Comparison of ENCODE assay signal across 2 cellular contexts in genomic region chr2:237677951-237678481, GRCh38.
TF ChIP-seq lines count a peak whose summit lies in the region.

No MANE protein-coding gene starts in this region.

TF ChIP-seq in K562, 482 proteins besides CTCF, POLR2A, EP300 and RAD21 (continues in another document):
- TF ChIP-seq, protein P1, sequence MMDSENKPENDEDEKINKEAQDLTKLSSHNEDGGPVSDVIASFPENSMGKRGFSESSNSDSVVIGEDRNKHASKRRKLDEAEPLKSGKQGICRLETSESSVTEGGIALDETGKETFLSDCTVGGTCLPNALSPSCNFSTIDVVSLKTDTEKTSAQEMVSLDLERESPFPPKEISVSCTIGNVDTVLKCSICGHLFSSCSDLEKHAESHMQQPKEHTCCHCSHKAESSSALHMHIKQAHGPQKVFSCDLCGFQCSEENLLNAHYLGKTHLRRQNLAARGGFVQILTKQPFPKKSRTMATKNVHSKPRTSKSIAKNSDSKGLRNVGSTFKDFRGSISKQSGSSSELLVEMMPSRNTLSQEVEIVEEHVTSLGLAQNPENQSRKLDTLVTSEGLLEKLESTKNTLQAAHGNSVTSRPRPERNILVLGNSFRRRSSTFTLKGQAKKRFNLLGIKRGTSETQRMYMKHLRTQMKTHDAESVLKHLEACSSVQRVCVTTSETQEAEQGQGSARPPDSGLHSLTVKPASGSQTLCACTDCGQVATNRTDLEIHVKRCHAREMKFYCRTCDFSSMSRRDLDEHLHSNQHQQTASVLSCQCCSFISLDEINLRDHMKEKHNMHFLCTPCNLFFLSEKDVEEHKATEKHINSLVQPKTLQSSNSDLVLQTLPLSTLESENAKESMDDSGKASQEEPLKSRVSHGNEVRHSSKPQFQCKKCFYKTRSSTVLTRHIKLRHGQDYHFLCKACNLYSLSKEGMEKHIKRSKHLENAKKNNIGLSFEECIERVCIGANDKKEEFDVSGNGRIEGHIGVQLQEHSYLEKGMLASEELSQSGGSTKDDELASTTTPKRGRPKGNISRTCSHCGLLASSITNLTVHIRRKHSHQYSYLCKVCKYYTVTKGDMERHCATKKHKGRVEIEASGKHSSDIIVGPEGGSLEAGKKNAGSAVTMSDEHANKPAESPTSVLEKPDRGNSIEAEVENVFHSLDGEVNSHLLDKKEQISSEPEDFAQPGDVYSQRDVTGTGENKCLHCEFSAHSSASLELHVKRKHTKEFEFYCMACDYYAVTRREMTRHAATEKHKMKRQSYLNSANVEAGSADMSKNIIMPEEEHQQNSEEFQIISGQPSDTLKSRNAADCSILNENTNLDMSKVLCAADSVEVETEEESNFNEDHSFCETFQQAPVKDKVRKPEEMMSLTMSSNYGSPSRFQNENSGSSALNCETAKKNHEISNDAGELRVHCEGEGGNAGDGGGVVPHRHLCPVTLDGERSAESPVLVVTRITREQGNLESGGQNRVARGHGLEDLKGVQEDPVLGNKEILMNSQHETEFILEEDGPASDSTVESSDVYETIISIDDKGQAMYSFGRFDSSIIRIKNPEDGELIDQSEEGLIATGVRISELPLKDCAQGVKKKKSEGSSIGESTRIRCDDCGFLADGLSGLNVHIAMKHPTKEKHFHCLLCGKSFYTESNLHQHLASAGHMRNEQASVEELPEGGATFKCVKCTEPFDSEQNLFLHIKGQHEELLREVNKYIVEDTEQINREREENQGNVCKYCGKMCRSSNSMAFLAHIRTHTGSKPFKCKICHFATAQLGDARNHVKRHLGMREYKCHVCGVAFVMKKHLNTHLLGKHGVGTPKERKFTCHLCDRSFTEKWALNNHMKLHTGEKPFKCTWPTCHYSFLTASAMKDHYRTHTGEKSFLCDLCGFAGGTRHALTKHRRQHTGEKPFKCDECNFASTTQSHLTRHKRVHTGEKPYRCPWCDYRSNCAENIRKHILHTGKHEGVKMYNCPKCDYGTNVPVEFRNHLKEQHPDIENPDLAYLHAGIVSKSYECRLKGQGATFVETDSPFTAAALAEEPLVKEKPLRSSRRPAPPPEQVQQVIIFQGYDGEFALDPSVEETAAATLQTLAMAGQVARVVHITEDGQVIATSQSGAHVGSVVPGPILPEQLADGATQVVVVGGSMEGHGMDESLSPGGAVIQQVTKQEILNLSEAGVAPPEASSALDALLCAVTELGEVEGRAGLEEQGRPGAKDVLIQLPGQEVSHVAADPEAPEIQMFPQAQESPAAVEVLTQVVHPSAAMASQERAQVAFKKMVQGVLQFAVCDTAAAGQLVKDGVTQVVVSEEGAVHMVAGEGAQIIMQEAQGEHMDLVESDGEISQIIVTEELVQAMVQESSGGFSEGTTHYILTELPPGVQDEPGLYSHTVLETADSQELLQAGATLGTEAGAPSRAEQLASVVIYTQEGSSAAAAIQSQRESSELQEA (IDR thresholded peaks at IDR 0.05; ENCODE audit: low read depth), result no peak
- TF ChIP-seq, protein P2, sequence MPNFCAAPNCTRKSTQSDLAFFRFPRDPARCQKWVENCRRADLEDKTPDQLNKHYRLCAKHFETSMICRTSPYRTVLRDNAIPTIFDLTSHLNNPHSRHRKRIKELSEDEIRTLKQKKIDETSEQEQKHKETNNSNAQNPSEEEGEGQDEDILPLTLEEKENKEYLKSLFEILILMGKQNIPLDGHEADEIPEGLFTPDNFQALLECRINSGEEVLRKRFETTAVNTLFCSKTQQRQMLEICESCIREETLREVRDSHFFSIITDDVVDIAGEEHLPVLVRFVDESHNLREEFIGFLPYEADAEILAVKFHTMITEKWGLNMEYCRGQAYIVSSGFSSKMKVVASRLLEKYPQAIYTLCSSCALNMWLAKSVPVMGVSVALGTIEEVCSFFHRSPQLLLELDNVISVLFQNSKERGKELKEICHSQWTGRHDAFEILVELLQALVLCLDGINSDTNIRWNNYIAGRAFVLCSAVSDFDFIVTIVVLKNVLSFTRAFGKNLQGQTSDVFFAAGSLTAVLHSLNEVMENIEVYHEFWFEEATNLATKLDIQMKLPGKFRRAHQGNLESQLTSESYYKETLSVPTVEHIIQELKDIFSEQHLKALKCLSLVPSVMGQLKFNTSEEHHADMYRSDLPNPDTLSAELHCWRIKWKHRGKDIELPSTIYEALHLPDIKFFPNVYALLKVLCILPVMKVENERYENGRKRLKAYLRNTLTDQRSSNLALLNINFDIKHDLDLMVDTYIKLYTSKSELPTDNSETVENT (CRISPR knock-in tag; IDR thresholded peaks at IDR 0.05), result no peak
- TF ChIP-seq NR4A1 (CRISPR knock-in tag; IDR thresholded peaks at IDR 0.05) (no peak), NR4A1 (tag; IDR thresholded peaks at IDR 0.05) (no peak), JUND (IDR thresholded peaks at IDR 0.05; ENCODE audit: borderline replicate concordance, low read depth, low read length) (peak; percentile 65; the same call in 1 of the 2 replicates), JUND (tag; IDR thresholded peaks at IDR 0.05; ENCODE audit: borderline replicate concordance, low read depth, low read length) (peak; percentile 72; the same call in 2 of the 3 replicates), CHD1 (IDR thresholded peaks at IDR 0.05; ENCODE audit: low read length) (no peak)
- TF ChIP-seq, protein P3, sequence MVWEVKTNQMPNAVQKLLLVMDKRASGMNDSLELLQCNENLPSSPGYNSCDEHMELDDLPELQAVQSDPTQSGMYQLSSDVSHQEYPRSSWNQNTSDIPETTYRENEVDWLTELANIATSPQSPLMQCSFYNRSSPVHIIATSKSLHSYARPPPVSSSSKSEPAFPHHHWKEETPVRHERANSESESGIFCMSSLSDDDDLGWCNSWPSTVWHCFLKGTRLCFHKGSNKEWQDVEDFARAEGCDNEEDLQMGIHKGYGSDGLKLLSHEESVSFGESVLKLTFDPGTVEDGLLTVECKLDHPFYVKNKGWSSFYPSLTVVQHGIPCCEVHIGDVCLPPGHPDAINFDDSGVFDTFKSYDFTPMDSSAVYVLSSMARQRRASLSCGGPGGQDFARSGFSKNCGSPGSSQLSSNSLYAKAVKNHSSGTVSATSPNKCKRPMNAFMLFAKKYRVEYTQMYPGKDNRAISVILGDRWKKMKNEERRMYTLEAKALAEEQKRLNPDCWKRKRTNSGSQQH (CRISPR knock-in tag; IDR thresholded peaks at IDR 0.05), result no peak
- TF ChIP-seq, protein P4, sequence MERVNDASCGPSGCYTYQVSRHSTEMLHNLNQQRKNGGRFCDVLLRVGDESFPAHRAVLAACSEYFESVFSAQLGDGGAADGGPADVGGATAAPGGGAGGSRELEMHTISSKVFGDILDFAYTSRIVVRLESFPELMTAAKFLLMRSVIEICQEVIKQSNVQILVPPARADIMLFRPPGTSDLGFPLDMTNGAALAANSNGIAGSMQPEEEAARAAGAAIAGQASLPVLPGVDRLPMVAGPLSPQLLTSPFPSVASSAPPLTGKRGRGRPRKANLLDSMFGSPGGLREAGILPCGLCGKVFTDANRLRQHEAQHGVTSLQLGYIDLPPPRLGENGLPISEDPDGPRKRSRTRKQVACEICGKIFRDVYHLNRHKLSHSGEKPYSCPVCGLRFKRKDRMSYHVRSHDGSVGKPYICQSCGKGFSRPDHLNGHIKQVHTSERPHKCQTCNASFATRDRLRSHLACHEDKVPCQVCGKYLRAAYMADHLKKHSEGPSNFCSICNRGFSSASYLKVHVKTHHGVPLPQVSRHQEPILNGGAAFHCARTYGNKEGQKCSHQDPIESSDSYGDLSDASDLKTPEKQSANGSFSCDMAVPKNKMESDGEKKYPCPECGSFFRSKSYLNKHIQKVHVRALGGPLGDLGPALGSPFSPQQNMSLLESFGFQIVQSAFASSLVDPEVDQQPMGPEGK (CRISPR knock-in tag; IDR thresholded peaks at IDR 0.05; ENCODE audit: borderline replicate concordance), result no peak

TF ChIP-seq in HepG2, 621 proteins besides CTCF, POLR2A, EP300 and RAD21 (continues in another document):
- TF ChIP-seq SALL1 (CRISPR knock-in tag; IDR thresholded peaks at IDR 0.05) (peak; percentile 62), ZSCAN31 (CRISPR knock-in tag; IDR thresholded peaks at IDR 0.05; ENCODE audit: low read depth) (no peak), PPARG (CRISPR knock-in tag; conservative IDR thresholded peaks at IDR 0.05) (peak; percentile 82), JUNB (CRISPR knock-in tag; IDR thresholded peaks at IDR 0.05; ENCODE audit: borderline replicate concordance) (peak; percentile 42; the same call in 1 of the 2 replicates), LCORL (IDR thresholded peaks at IDR 0.05) (no peak), LCORL (CRISPR knock-in tag; IDR thresholded peaks at IDR 0.05) (0 out of 2 replicates have a peak, but pooled peaks have one; percentile 43), TBL1XR1 (IDR thresholded peaks at IDR 0.05; ENCODE audit: borderline replicate concordance, low read length, partially characterized antibody) (peak; percentile 93), KMT2A (CRISPR knock-in tag; IDR thresholded peaks at IDR 0.05) (no peak), ZNF776 (CRISPR knock-in tag; IDR thresholded peaks at IDR 0.05) (no peak), MEIS1 (CRISPR knock-in tag; IDR thresholded peaks at IDR 0.05; ENCODE audit: borderline replicate concordance) (no peak), ELF3 (CRISPR knock-in tag; IDR thresholded peaks at IDR 0.05) (peak; percentile 48; the same call in 1 of the 2 replicates), ZNF891 (CRISPR knock-in tag; IDR thresholded peaks at IDR 0.05) (no peak), ARID2 (CRISPR knock-in tag; IDR thresholded peaks at IDR 0.05; ENCODE audit: borderline replicate concordance) (no peak), SOX5 (CRISPR knock-in tag; IDR thresholded peaks at IDR 0.05; ENCODE audit: borderline replicate concordance) (0 out of 2 replicates have a peak, but pooled peaks have one; percentile 36), RXRB (CRISPR knock-in tag; IDR thresholded peaks at IDR 0.05; ENCODE audit: borderline replicate concordance) (peak; percentile 69; the same call in 1 of the 2 replicates), SAP130 (CRISPR knock-in tag; IDR thresholded peaks at IDR 0.05; ENCODE audit: low read depth) (peak; percentile 41; the same call in 1 of the 2 replicates), BCL6 (CRISPR knock-in tag; IDR thresholded peaks at IDR 0.05) (peak; percentile 88), FOXP1 (IDR thresholded peaks at IDR 0.05) (no peak), FOXP1 (CRISPR knock-in tag; IDR thresholded peaks at IDR 0.05) (peak; percentile 12; the same call in 1 of the 2 replicates), TEAD3 (CRISPR knock-in tag; optimal IDR thresholded peaks at IDR 0.05; ENCODE audit: borderline replicate concordance) (peak; percentile 77), RARA (CRISPR knock-in tag; IDR thresholded peaks at IDR 0.05) (peak; percentile 87), SKI (IDR thresholded peaks at IDR 0.05; ENCODE audit: partially characterized antibody) (peak; percentile 97), DR1 (CRISPR knock-in tag; IDR thresholded peaks at IDR 0.05) (no peak), IRF2 (CRISPR knock-in tag; IDR thresholded peaks at IDR 0.05) (0 out of 2 replicates have a peak, but pooled peaks have one; percentile 50), NFIC (IDR thresholded peaks at IDR 0.05; ENCODE audit: low read length) (0 out of 2 replicates have a peak, but pooled peaks have one; percentile 32)
- TF ChIP-seq, protein P5, sequence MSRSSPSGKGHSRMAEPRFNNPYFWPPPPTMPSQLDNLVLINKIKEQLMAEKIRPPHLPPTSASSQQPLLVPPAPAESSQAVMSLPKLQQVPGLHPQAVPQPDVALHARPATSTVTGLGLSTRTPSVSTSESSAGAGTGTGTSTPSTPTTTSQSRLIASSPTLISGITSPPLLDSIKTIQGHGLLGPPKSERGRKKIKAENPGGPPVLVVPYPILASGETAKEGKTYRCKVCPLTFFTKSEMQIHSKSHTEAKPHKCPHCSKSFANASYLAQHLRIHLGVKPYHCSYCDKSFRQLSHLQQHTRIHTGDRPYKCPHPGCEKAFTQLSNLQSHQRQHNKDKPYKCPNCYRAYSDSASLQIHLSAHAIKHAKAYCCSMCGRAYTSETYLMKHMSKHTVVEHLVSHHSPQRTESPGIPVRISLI (CRISPR knock-in tag; IDR thresholded peaks at IDR 0.05; ENCODE audit: borderline replicate concordance), result peak; percentile 76
- TF ChIP-seq, protein P6, sequence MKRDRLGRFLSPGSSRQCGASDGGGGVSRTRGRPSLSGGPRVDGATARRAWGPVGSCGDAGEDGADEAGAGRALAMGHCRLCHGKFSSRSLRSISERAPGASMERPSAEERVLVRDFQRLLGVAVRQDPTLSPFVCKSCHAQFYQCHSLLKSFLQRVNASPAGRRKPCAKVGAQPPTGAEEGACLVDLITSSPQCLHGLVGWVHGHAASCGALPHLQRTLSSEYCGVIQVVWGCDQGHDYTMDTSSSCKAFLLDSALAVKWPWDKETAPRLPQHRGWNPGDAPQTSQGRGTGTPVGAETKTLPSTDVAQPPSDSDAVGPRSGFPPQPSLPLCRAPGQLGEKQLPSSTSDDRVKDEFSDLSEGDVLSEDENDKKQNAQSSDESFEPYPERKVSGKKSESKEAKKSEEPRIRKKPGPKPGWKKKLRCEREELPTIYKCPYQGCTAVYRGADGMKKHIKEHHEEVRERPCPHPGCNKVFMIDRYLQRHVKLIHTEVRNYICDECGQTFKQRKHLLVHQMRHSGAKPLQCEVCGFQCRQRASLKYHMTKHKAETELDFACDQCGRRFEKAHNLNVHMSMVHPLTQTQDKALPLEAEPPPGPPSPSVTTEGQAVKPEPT (CRISPR knock-in tag; IDR thresholded peaks at IDR 0.05; ENCODE audit: low read depth), result no peak
- TF ChIP-seq, protein P7, sequence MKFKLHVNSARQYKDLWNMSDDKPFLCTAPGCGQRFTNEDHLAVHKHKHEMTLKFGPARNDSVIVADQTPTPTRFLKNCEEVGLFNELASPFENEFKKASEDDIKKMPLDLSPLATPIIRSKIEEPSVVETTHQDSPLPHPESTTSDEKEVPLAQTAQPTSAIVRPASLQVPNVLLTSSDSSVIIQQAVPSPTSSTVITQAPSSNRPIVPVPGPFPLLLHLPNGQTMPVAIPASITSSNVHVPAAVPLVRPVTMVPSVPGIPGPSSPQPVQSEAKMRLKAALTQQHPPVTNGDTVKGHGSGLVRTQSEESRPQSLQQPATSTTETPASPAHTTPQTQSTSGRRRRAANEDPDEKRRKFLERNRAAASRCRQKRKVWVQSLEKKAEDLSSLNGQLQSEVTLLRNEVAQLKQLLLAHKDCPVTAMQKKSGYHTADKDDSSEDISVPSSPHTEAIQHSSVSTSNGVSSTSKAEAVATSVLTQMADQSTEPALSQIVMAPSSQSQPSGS (CRISPR knock-in tag; IDR thresholded peaks at IDR 0.05), result 0 out of 2 replicates have a peak, but pooled peaks have one; percentile 45
- TF ChIP-seq, protein P8, sequence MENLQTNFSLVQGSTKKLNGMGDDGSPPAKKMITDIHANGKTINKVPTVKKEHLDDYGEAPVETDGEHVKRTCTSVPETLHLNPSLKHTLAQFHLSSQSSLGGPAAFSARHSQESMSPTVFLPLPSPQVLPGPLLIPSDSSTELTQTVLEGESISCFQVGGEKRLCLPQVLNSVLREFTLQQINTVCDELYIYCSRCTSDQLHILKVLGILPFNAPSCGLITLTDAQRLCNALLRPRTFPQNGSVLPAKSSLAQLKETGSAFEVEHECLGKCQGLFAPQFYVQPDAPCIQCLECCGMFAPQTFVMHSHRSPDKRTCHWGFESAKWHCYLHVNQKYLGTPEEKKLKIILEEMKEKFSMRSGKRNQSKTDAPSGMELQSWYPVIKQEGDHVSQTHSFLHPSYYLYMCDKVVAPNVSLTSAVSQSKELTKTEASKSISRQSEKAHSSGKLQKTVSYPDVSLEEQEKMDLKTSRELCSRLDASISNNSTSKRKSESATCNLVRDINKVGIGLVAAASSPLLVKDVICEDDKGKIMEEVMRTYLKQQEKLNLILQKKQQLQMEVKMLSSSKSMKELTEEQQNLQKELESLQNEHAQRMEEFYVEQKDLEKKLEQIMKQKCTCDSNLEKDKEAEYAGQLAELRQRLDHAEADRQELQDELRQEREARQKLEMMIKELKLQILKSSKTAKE (CRISPR knock-in tag; IDR thresholded peaks at IDR 0.05; ENCODE audit: borderline replicate concordance), result peak; percentile 32; the same call in 1 of the 2 replicates
